15 cellular contexts compared by ENCODE assay signal in genomic region chr2:150919899-150920298, GRCh38.
"Had no signal": no experiment of that assay in that cellular context is flagged by ENCODE, and none has a peak within 500 bp of the region (broad histone marks: within the 10 kb centered on the region; RNA-seq: fewer than 3 reads in every experiment).

No MANE protein-coding gene starts in this region.

- H3K27ac ChIP-seq: hepatocyte had no signal

- H3K4me2 ChIP-seq: hepatocyte, smooth muscle cell had no signal

- ATAC-seq: left ventricle myocardium superior; natural killer cell treated with Interleukin-12 subunit alpha and Interleukin-12 subunit beta and Interleukin-15 and Interleukin-18, amount 100 ng/mL, for 72 hours; right cardiac atrium; stimulated activated naive CD8-positive, alpha-beta T cell treated with anti-CD3 and anti-CD28 coated beads, Interleukin-15, Interleukin-2, amounts not matched to agents 100 U/mL and 50 U/mL, for 24 hours had no signal

- DNase-seq: activated CD4-positive, alpha-beta T cell treated with anti-CD3 and anti-CD28 coated beads, Interleukin-2, amount 10 ng/mL, durations not matched to agents 7 days and 5 days; activated CD8-positive, alpha-beta memory T cell treated with anti-CD3 and anti-CD28 coated beads for 24 hours; activated naive CD8-positive, alpha-beta T cell treated with anti-CD3 and anti-CD28 coated beads, Interleukin-2, amount 10 ng/mL, durations not matched to agents 7 days and 5 days; anterior cingulate cortex; islet precursor cell; left ventricle myocardium superior; nucleus accumbens; right cardiac atrium; stimulated activated CD4-positive, alpha-beta T cell treated with anti-CD3 and anti-CD28 coated beads, Interleukin-4, amount 100 ng/mL, for 4 hours; stimulated activated CD8-positive, alpha-beta memory T cell treated with anti-CD3 and anti-CD28 coated beads, Interleukin-4, amount 100 ng/mL, for 48 hours; stimulated activated naive CD8-positive, alpha-beta T cell treated with anti-CD3 and anti-CD28 coated beads, Interleukin-15, Interleukin-2, amounts not matched to agents 100 U/mL and 50 U/mL, for 24 hours; trophoblast cell had no signal

- H3K27me3 ChIP-seq: hepatocyte had no signal

- H2AFZ ChIP-seq: hepatocyte had no signal

- H3K4me3 ChIP-seq: hepatocyte, smooth muscle cell had no signal
